In genomic region chr5:179166886-179167841, GRCh38 we compare ENCODE assay signal across 8 cellular contexts.
A peak's percentile ranks its signal among the peaks of the same experiment; 100 is the strongest.
DNase-seq lines count a peak whose midpoint lies in the region; ATAC-seq and TF ChIP-seq lines count a peak whose summit lies in the region.

No MANE protein-coding gene starts in this region.

- H3K27me3 Mint-ChIP-seq in naive thymus-derived CD4-positive, alpha-beta T cell = peaks cover 0 to 5% (median 4%) of the 10 kb centered on the region in 5 donors

- peaks cover 0 to 4% (median 0%) of the 10 kb centered on the region in 11 donors for H3K9me3 Mint-ChIP-seq in naive thymus-derived CD4-positive, alpha-beta T cell
- no peaks in the 10 kb centered on the region for H3K9me3 Mint-ChIP-seq in stimulated activated effector memory CD8-positive, alpha-beta T cell treated with anti-CD3 and anti-CD28 coated beads, Interleukin-12 subunit alpha, Interleukin-12 subunit beta, amount 100 ng/mL, for 72 hours

- intact Hi-C loops in esophagus squamous epithelium (cut with DNase I) = loop anchor here (2.0 kb wide), 1 partner anchor 328 kb away; no protein-coding TSS in a partner anchor
- intact Hi-C loops in naive thymus-derived CD4-positive, alpha-beta T cell (cut with micrococcal nuclease) = loop anchor here (1.0 to 5.0 kb wide), 4 partner anchors 144 to 925 kb away; partner anchors contain the start of gene ZNF879 (in 1 of the 2)

- H3K9me3 ChIP-seq in esophagus squamous epithelium = peaks cover 0 to 6% (median 4%) of the 10 kb centered on the region in 3 donors
- H3K9me3 ChIP-seq in naive thymus-derived CD4-positive, alpha-beta T cell (ENCODE audit: control insufficient read depth in 2 of 3, low read length in 3 of 3) = no peaks in the 10 kb centered on the region

- H3K4me3 ChIP-seq in AG04449 (ENCODE audit: low read depth, low read length) (peak overlapping the region; percentile 43), NB4 (ENCODE audit: low read depth, low read length) (no peak overlapping the region), esophagus squamous epithelium (peak overlapping the region in 2 of 4 donors; percentile 34 to 57)
- H3K4me3 ChIP-seq in naive thymus-derived CD4-positive, alpha-beta T cell (ENCODE audit: low read length) = peak overlapping the region; percentile 4

- peaks cover 0 to 27% (median 0%) of the 10 kb centered on the region in 4 donors for H3K27me3 ChIP-seq in esophagus squamous epithelium
- no peaks in the 10 kb centered on the region for H3K27me3 ChIP-seq in naive thymus-derived CD4-positive, alpha-beta T cell (ENCODE audit: control insufficient read depth in 2 of 2, insufficient read depth in 2 of 2, low read length in 2 of 2)

- TF ChIP-seq POLR2A in NB4 (IDR thresholded peaks at IDR 0.05; ENCODE audit: extremely low read depth, insufficient read length) (no peak), esophagus squamous epithelium (IDR thresholded peaks at IDR 0.05) (no peak)

- WGBS in esophagus squamous epithelium, 2 donors = 9 to 45% methylated on average over 4 to 20 of the region's 67 CpGs

- peaks cover 0 to 7% (median 4%) of the 10 kb centered on the region in 7 donors for H3K4me1 Mint-ChIP-seq in naive thymus-derived CD4-positive, alpha-beta T cell
- peaks cover 13% of the 10 kb centered on the region for H3K4me1 Mint-ChIP-seq in stimulated activated effector memory CD8-positive, alpha-beta T cell treated with anti-CD3 and anti-CD28 coated beads, Interleukin-12 subunit alpha, Interleukin-12 subunit beta, amount 100 ng/mL, for 72 hours

- no peaks in the 10 kb centered on the region for H3K36me3 ChIP-seq in esophagus squamous epithelium
- no peaks in the 10 kb centered on the region for H3K36me3 ChIP-seq in naive thymus-derived CD4-positive, alpha-beta T cell (ENCODE audit: control insufficient read depth in 2 of 3, insufficient read depth in 3 of 3, low read length in 3 of 3)

- H3K27ac Mint-ChIP-seq in naive thymus-derived CD4-positive, alpha-beta T cell = no peak overlapping the region
- no peak overlapping the region for H3K27ac Mint-ChIP-seq in stimulated activated effector memory CD8-positive, alpha-beta T cell treated with anti-CD3 and anti-CD28 coated beads, Interleukin-12 subunit alpha, Interleukin-12 subunit beta, amount 100 ng/mL, for 72 hours

- ATAC-seq in GM19023 (IDR thresholded peaks at IDR 0.05; ENCODE audit: unreplicated experiment) (peak; percentile 56), HG03135 (IDR thresholded peaks at IDR 0.05; ENCODE audit: unreplicated experiment) (no peak)
- ATAC-seq in naive thymus-derived CD4-positive, alpha-beta T cell = peak; percentile 80
- ATAC-seq in stimulated activated effector memory CD8-positive, alpha-beta T cell treated with anti-CD3 and anti-CD28 coated beads, Interleukin-12 subunit alpha, Interleukin-12 subunit beta, amount 100 ng/mL, for 72 hours = peak; percentile 84

- POLR2A ChIA-PET in AG04449 (lab: Yijun Ruan, JAX) = no interaction called here
- POLR2A ChIA-PET in naive thymus-derived CD4-positive, alpha-beta T cell (lab: Charles Lee) = no interaction called here

- no peaks in the 10 kb centered on the region for H3K36me3 Mint-ChIP-seq in naive thymus-derived CD4-positive, alpha-beta T cell
- no peaks in the 10 kb centered on the region for H3K36me3 Mint-ChIP-seq in stimulated activated effector memory CD8-positive, alpha-beta T cell treated with anti-CD3 and anti-CD28 coated beads, Interleukin-12 subunit alpha, Interleukin-12 subunit beta, amount 100 ng/mL, for 72 hours

- no peak overlapping the region for H3K27ac ChIP-seq in esophagus squamous epithelium
- no peak overlapping the region for H3K27ac ChIP-seq in naive thymus-derived CD4-positive, alpha-beta T cell (ENCODE audit: low read depth, low read length)

- TF ChIP-seq CTCF in AG04449 (IDR thresholded peaks at IDR 0.05; ENCODE audit: insufficient read depth, low read length, missing control alignments) = peak; percentile 81
- peak; percentile 50 for TF ChIP-seq CTCF in NB4 (IDR thresholded peaks at IDR 0.05; ENCODE audit: low read depth, low read length)
- peak; percentile 72 to 93 (median 90) for TF ChIP-seq CTCF in esophagus squamous epithelium (IDR thresholded peaks at IDR 0.05)

- peak overlapping the region in 9 of 10 donors; percentile 20 to 73 (median 56) for H3K4me3 Mint-ChIP-seq in naive thymus-derived CD4-positive, alpha-beta T cell
- peak overlapping the region; percentile 45 for H3K4me3 Mint-ChIP-seq in stimulated activated effector memory CD8-positive, alpha-beta T cell treated with anti-CD3 and anti-CD28 coated beads, Interleukin-12 subunit alpha, Interleukin-12 subunit beta, amount 100 ng/mL, for 72 hours

- peaks cover 0 to 16% (median 3%) of the 10 kb centered on the region in 3 donors for H3K4me1 ChIP-seq in esophagus squamous epithelium
- no peaks in the 10 kb centered on the region for H3K4me1 ChIP-seq in naive thymus-derived CD4-positive, alpha-beta T cell (ENCODE audit: control insufficient read depth in 2 of 2, insufficient read depth in 2 of 2, low read length in 2 of 2)

- CTCF ChIA-PET in AG04449 (lab: Yijun Ruan, JAX) = interaction anchor here (0.6 to 5.8 kb wide), 66 partner anchors 8 to 932 kb away, joined by 3 to 140 read pairs (median 4); partner anchors contain the start of gene ZNF354C
- CTCF ChIA-PET in naive thymus-derived CD4-positive, alpha-beta T cell (lab: Charles Lee) = interaction anchor here (1.0 kb wide), 1 partner anchor 323 kb away, joined by 4 read pairs; no protein-coding TSS in a partner anchor

- DNase-seq in AG04449 (ENCODE audit: low read depth, low spot score) (no peak), NB4 (ENCODE audit: low read depth) (peak; percentile 60), activated T-cell treated with anti-CD3 and anti-CD28 coated beads for 24 hours (ENCODE audit: low read depth) (peak; percentile 55), esophagus squamous epithelium (lab: John Stamatoyannopoulos, UW) (no peak)
- DNase-seq in naive thymus-derived CD4-positive, alpha-beta T cell = peak; percentile 39 to 79 (median 64)
- peak; percentile 79 to 81 for DNase-seq in stimulated activated effector memory CD8-positive, alpha-beta T cell treated with anti-CD3 and anti-CD28 coated beads, Interleukin-12 subunit alpha, Interleukin-12 subunit beta, amount 100 ng/mL, for 72 hours (ENCODE audit: low spot score in 2 of 2)

Comparison
In these comparisons a context has a peak if more than half of its experiments do, and no peak if none do; other contexts are left out.
1. DNase-seq: peak in NB4 (single experiment), activated T-cell treated with anti-CD3 and anti-CD28 coated beads for 24 hours (single experiment), naive thymus-derived CD4-positive, alpha-beta T cell (9 of 9) and stimulated activated effector memory CD8-positive, alpha-beta T cell treated with anti-CD3 and anti-CD28 coated beads, Interleukin-12 subunit alpha, Interleukin-12 subunit beta, amount 100 ng/mL, for 72 hours (2 of 2); none in AG04449 (single experiment) and esophagus squamous epithelium (single experiment).
2. Peak in every context shown above with its lines, with median percentiles within 50 percentile points of each other: CTCF ChIP-seq.